In genomic region chr3:196969660-196970546, GRCh38 we compare ENCODE assay signal across 8 cellular contexts. TPM values are rescaled to one million over a fixed set of nuclear protein-coding genes. Genes with fewer than 3 reads are reported as not detected.
DNase-seq lines count a peak whose midpoint lies in the region; ATAC-seq and TF ChIP-seq lines count a peak whose summit lies in the region.

No MANE protein-coding gene starts in this region.

- ATAC-seq in GM21390 (IDR thresholded peaks at IDR 0.05; ENCODE audit: unreplicated experiment), result peak; percentile 55
- ATAC-seq in heart left ventricle, result peak in 3 of 4 donors; percentile 58 to 84 (median 78)
- ATAC-seq in aorta (ENCODE audit: low FRiP score), result peak; percentile 87

- in situ Hi-C loops in SK-MEL-5 (cut with HindIII; ENCODE audit: low pct_unique_long_range_greater_than_20kb, low sequenced_read_pairs), result no loop called here

- WGBS in heart left ventricle, 4 donors, result 9 to 38% (median 12%) methylated on average over 26 to 100 of the region's 100 CpGs
- WGBS in prostate gland, result 19% methylated on average over 45 of the region's 100 CpGs
- WGBS in aorta, 2 donors, result 10 to 19% methylated on average over 51 to 100 of the region's 100 CpGs

- H3K9me3 ChIP-seq in heart left ventricle (no peaks in the 10 kb centered on the region), prostate gland (no peaks in the 10 kb centered on the region), aorta (ENCODE audit: control insufficient read depth, low read length) (no peaks in the 10 kb centered on the region)

- H3K4me3 ChIP-seq in heart left ventricle (peak overlapping the region; percentile 66 to 97 (median 84)), prostate gland (peak overlapping the region; percentile 42 to 76), aorta (ENCODE audit: low read length in 2 of 2) (peak overlapping the region; percentile 78 to 92)

- peaks cover 0 to 27% (median 10%) of the 10 kb centered on the region in 12 donors for H3K4me1 ChIP-seq in heart left ventricle
- H3K4me1 ChIP-seq in prostate gland (replicated peaks), result no peaks in the 10 kb centered on the region
- H3K4me1 ChIP-seq in aorta (ENCODE audit: control insufficient read depth in 1 of 2, insufficient read depth in 2 of 2, low read length in 2 of 2), result no peaks in the 10 kb centered on the region

- H3K27me3 ChIP-seq in heart left ventricle (no peaks in the 10 kb centered on the region), prostate gland (replicated peaks; ENCODE audit: insufficient read depth) (no peaks in the 10 kb centered on the region), aorta (ENCODE audit: control insufficient read depth in 1 of 2, insufficient read depth in 2 of 2, low read length in 1 of 2) (no peaks in the 10 kb centered on the region)

- H3K27ac ChIP-seq in heart left ventricle (peak overlapping the region in 11 of 12 donors; percentile 65 to 85 (median 79)), prostate gland (peak overlapping the region in 1 of 2 donors; percentile 23), aorta (ENCODE audit: low read depth in 1 of 2, low read length in 2 of 2) (no peak overlapping the region)

- peak in 1 of 2 donors; percentile 11 for TF ChIP-seq POLR2A in heart left ventricle (IDR thresholded peaks at IDR 0.05)
- TF ChIP-seq POLR2A in prostate gland (IDR thresholded peaks at IDR 0.05), result no peak

- intact Hi-C loops in heart left ventricle (cut with DNase I), result loop anchor here in 8 of 10 donors (1.0 to 10.0 kb wide), 9 partner anchors 27 to 425 kb away; partner anchors contain the start of gene NCBP2 (in 2 of the 8)
- intact Hi-C loops in prostate gland (cut with DNase I), result loop anchor here (10.0 kb wide), 1 partner anchor 135 kb away; no protein-coding TSS in a partner anchor
- intact Hi-C loops in aorta (cut with DNase I), result loop anchor here in 1 of 2 donors (2.0 kb wide), 1 partner anchor 131 kb away; no protein-coding TSS in a partner anchor

- TF ChIP-seq CTCF in heart left ventricle (IDR thresholded peaks at IDR 0.05) (peak; percentile 37 to 98 (median 86)), prostate gland (IDR thresholded peaks at IDR 0.05) (peak; percentile 80 to 97 (median 90))

- DNase-seq in D341Med (ENCODE audit: low spot score) (peak; percentile 97), HuH-7.5 (ENCODE audit: low spot score) (peak; percentile 72), SK-MEL-5 (ENCODE audit: low read depth, low spot score) (peak; percentile 43), heart left ventricle (peak; percentile 58 to 86 (median 63)), prostate gland (ENCODE audit: low spot score) (peak; percentile 42), aorta (peak; percentile 74 to 92)
- DNase-seq in activated naive CD4-positive, alpha-beta T cell treated with anti-CD3 and anti-CD28 coated beads, Interleukin-2, amount 50 U/mL, for 16 hours, result peak; percentile 74

- no peaks in the 10 kb centered on the region for H3K36me3 ChIP-seq in heart left ventricle
- H3K36me3 ChIP-seq in prostate gland, result no peaks in the 10 kb centered on the region
- H3K36me3 ChIP-seq in aorta (ENCODE audit: control insufficient read depth in 1 of 2, insufficient read depth in 2 of 2, low read length in 1 of 2), result no peaks in the 10 kb centered on the region

RNA-seq across cellular contexts. Expression of gene PIGZ, which starts 1.3 kb away (rescaled TPM):
- 1.2 TPM in 2 replicates for total RNA-seq in SK-MEL-5 (2014; rRNA removed; shearing (Covaris generic))
- polyA plus RNA-seq in SK-MEL-5 (2015; cell fraction: cytosol; rRNA removed), result 2.4 and 3.8 TPM in 2 replicates
- polyA plus RNA-seq in SK-MEL-5 (2015; cell fraction: nucleus; rRNA removed), result 11.5 and 20.1 TPM in 2 replicates
- total RNA-seq in heart left ventricle, result 1 to 10 TPM; 5.2 to 8.0 (median 6.5) TPM
- polyA plus RNA-seq in heart left ventricle, result 1 to 10 TPM; 2.3 to 3.4 TPM
- total RNA-seq in prostate gland, result 10 to 100 TPM in 1 of 2 donors, 1 to 10 TPM in 1; 4.7 to 11.3 TPM
- 1 to 10 TPM; 2.7 to 5.2 TPM for total RNA-seq in aorta
- 1 to 10 TPM; 2.3 to 9.0 TPM for polyA plus RNA-seq in aorta

RNA-seq across cellular contexts. Expression of gene NCBP2, which starts 27.6 kb away (rescaled TPM):
- 90.4 and 94.8 TPM in 2 replicates for total RNA-seq in SK-MEL-5 (2014; rRNA removed; shearing (Covaris generic))
- 101 and 117 TPM in 2 replicates for polyA plus RNA-seq in SK-MEL-5 (2015; cell fraction: cytosol; rRNA removed)
- 101 and 124 TPM in 2 replicates for polyA plus RNA-seq in SK-MEL-5 (2015; cell fraction: nucleus; rRNA removed)
- total RNA-seq in heart left ventricle (10 to 100 TPM; 20.7 to 43.8 (median 38.9) TPM), prostate gland (10 to 100 TPM; 35.4 to 38.2 TPM), aorta (10 to 100 TPM; 42.0 to 48.1 TPM)
- polyA plus RNA-seq in heart left ventricle (10 to 100 TPM; 24.8 to 55.5 TPM), aorta (10 to 100 TPM; 40.3 to 59.6 TPM)

RNA-seq across cellular contexts. Expression of gene MELTF, which starts 59.7 kb away (rescaled TPM):
- 188 and 210 TPM in 2 replicates for total RNA-seq in SK-MEL-5 (2014; rRNA removed; shearing (Covaris generic))
- polyA plus RNA-seq in SK-MEL-5 (2015; cell fraction: cytosol; rRNA removed), result 426 and 495 TPM in 2 replicates
- 460 and 516 TPM in 2 replicates for polyA plus RNA-seq in SK-MEL-5 (2015; cell fraction: nucleus; rRNA removed)
- total RNA-seq in heart left ventricle (10 to 100 TPM in 6 of 9 donors, 1 to 10 TPM in 3; 4.9 to 43.8 (median 10.3) TPM), prostate gland (1 to 10 TPM; 6.9 to 9.0 TPM), aorta (1 to 10 TPM; 4.3 to 6.0 TPM)
- polyA plus RNA-seq in heart left ventricle (10 to 100 TPM in 1 of 2 donors, 1 to 10 TPM in 1; 7.5 to 72.6 TPM), aorta (1 to 10 TPM in 1 of 2 donors, under 1 TPM in 1; 1.00 to 2.0 TPM)

Comparison
In these comparisons a context has a peak if more than half of its experiments do, and no peak if none do; other contexts are left out.
1. DNase-seq: peak in every context shown above with its lines; median percentile 97 in D341Med; 83 in aorta; 74 in activated naive CD4-positive, alpha-beta T cell treated with anti-CD3 and anti-CD28 coated beads, Interleukin-2, amount 50 U/mL, for 16 hours; 72 in HuH-7.5; 63 in heart left ventricle; 43 in SK-MEL-5; 42 in prostate gland.
2. H3K27ac ChIP-seq: peak in heart left ventricle (11 of 12); none in aorta (0 of 2).
3. Peak in every context shown above with its lines, with median percentiles within 50 percentile points of each other: ATAC-seq and H3K4me3 ChIP-seq.